In genomic region chr22:36417281-36417686, GRCh38 we compare ENCODE assay signal across 1 cellular context.
TF ChIP-seq lines count a peak whose summit lies in the region.

No MANE protein-coding gene starts in this region.

TF ChIP-seq in GM23338, 12 proteins besides CTCF, POLR2A, EP300 and RAD21:
- TF ChIP-seq POLR2AphosphoS5 (IDR thresholded peaks at IDR 0.05; ENCODE audit: low read depth) (no peak), ZNF114 (CRISPR knock-in tag; IDR thresholded peaks at IDR 0.05) (no peak), CREB1 (CRISPR knock-in tag; IDR thresholded peaks at IDR 0.05; ENCODE audit: low read depth) (no peak), ZNF331 (CRISPR knock-in tag; IDR thresholded peaks at IDR 0.05; ENCODE audit: low read depth) (no peak), REST (IDR thresholded peaks at IDR 0.05; ENCODE audit: unreplicated experiment) (no peak), ZNF462 (CRISPR knock-in tag; IDR thresholded peaks at IDR 0.05) (no peak), EZH2phosphoT487 (IDR thresholded peaks at IDR 0.05; ENCODE audit: unreplicated experiment) (no peak), EZH2 (IDR thresholded peaks at IDR 0.05; ENCODE audit: low read depth, unreplicated experiment) (no peak), NANOG (IDR thresholded peaks at IDR 0.05; ENCODE audit: borderline replicate concordance) (no peak), ETS1 (IDR thresholded peaks at IDR 0.05) (no peak), JUNB (IDR thresholded peaks at IDR 0.05; ENCODE audit: unreplicated experiment) (no peak)
